18 cellular contexts compared by ENCODE assay signal in genomic region chr14:94021416-94022157, GRCh38. TPM values are rescaled to one million over a fixed set of nuclear protein-coding genes. Genes with fewer than 3 reads are reported as not detected.
DNase-seq lines count a peak whose midpoint lies in the region; TF ChIP-seq lines count a peak whose summit lies in the region.
"Had no signal": no experiment of that assay in that cellular context is flagged by ENCODE, and none has a peak within 500 bp of the region (broad histone marks: within the 10 kb centered on the region; RNA-seq: fewer than 3 reads in every experiment).

No MANE protein-coding gene starts in this region.

- H3K27me3 Mint-ChIP-seq in T-helper 1 cell treated with Interleukin-12 subunit alpha and Interleukin-12 subunit beta and Interleukin-4 antibody, amounts not matched to agents 30 μg/mL and 1 μg/mL, for 36 hours (ENCODE audit: low read depth) = peaks cover 19% of the 10 kb centered on the region

- peak; percentile 22 for DNase-seq in stimulated activated naive CD4-positive, alpha-beta T cell treated with Interleukin-2 at 50 U/mL for 16 hours (lab: John Stamatoyannopoulos, UW)
- no peak for DNase-seq in stimulated activated naive CD4-positive, alpha-beta T cell (lab: John Stamatoyannopoulos, UW)
- DNase-seq in brain pericyte (ENCODE audit: low read depth, low spot score) (peak; percentile 17), GM13976 (ENCODE audit: low spot score) (no peak), coronary artery (ENCODE audit: low spot score) (no peak), ascending aorta (ENCODE audit: low spot score in 2 of 2) (no peak)
- DNase-seq: BE2C, colonic mucosa, DMS79, NCI-H1694, NCI-H446 treated with DMSO at 0.1 percent for 48 hours, SK-N-SH had no signal

- H3K4me1 Mint-ChIP-seq in T-helper 1 cell treated with Interleukin-12 subunit alpha and Interleukin-12 subunit beta and Interleukin-4 antibody, amounts not matched to agents 30 μg/mL and 1 μg/mL, for 36 hours (ENCODE audit: low read depth) = peaks cover 40% of the 10 kb centered on the region

- no peaks in the 10 kb centered on the region for H3K9me3 Mint-ChIP-seq in T-helper 1 cell treated with Interleukin-12 subunit alpha and Interleukin-12 subunit beta and Interleukin-4 antibody, amounts not matched to agents 30 μg/mL and 1 μg/mL, for 36 hours
- H3K9me3 Mint-ChIP-seq: nephron had no signal

- no peaks in the 10 kb centered on the region for H3K36me3 ChIP-seq in ascending aorta
- H3K36me3 ChIP-seq: BE2C, colonic mucosa had no signal

- H3K9me3 ChIP-seq in ascending aorta = no peaks in the 10 kb centered on the region
- H3K9me3 ChIP-seq: BE2C, colonic mucosa, SK-N-SH had no signal

- peak overlapping the region; percentile 56 for H3K27ac Mint-ChIP-seq in T-helper 1 cell treated with Interleukin-12 subunit alpha and Interleukin-12 subunit beta and Interleukin-4 antibody, amounts not matched to agents 30 μg/mL and 1 μg/mL, for 36 hours
- H3K27ac Mint-ChIP-seq: nephron had no signal

- peak overlapping the region; percentile 13 for H3K4me3 Mint-ChIP-seq in T-helper 1 cell treated with Interleukin-12 subunit alpha and Interleukin-12 subunit beta and Interleukin-4 antibody, amounts not matched to agents 30 μg/mL and 1 μg/mL, for 36 hours
- H3K4me3 Mint-ChIP-seq: nephron had no signal

- H3K4me1 ChIP-seq in ascending aorta = peaks cover 0 to under 1% of the 10 kb centered on the region in 2 donors
- H3K4me1 ChIP-seq: BE2C, colonic mucosa had no signal

- H3K4me3 ChIP-seq in coronary artery (no peak overlapping the region), ascending aorta (no peak overlapping the region)
- H3K4me3 ChIP-seq: colonic mucosa, lung, PC-9 had no signal

- H3K27ac ChIP-seq in coronary artery = no peak overlapping the region
- H3K27ac ChIP-seq in ascending aorta = no peak overlapping the region
- H3K27ac ChIP-seq: colonic mucosa, PC-9 had no signal

- no peaks in the 10 kb centered on the region for H3K27me3 ChIP-seq in ascending aorta
- H3K27me3 ChIP-seq: BE2C, colonic mucosa had no signal

- no peak for TF ChIP-seq CTCF in GM13976 (IDR thresholded peaks at IDR 0.05; ENCODE audit: borderline replicate concordance, control extremely low read depth, extremely low read depth, insufficient read depth, missing control alignments)
- no peak for TF ChIP-seq CTCF in coronary artery (IDR thresholded peaks at IDR 0.05)
- TF ChIP-seq CTCF in ascending aorta (IDR thresholded peaks at IDR 0.05) = no peak

- in situ Hi-C loops in GM13976 (cut with MboI; ENCODE audit: low sequenced_read_pairs, unreplicated experiment) = no loop called here

- no peaks in the 10 kb centered on the region for H3K36me3 Mint-ChIP-seq in T-helper 1 cell treated with Interleukin-12 subunit alpha and Interleukin-12 subunit beta and Interleukin-4 antibody, amounts not matched to agents 30 μg/mL and 1 μg/mL, for 36 hours (ENCODE audit: low read depth)

- intact Hi-C loops in ascending aorta (cut with DNase I) = loop anchor here (10.0 kb wide), 1 partner anchor 247 kb away; no protein-coding TSS in a partner anchor

RNA-seq across cellular contexts. Expression of gene OTUB2, which starts 4.6 kb away (rescaled TPM):
- 0.21 TPM for total RNA-seq in ascending aorta

RNA-seq across cellular contexts. Expression of gene CCDC197, which starts 24.5 kb away (rescaled TPM):
- total RNA-seq in ascending aorta = not detected
- total RNA-seq: colonic mucosa, epithelial cell of proximal tubule, HT1080, lung, PC-9 had no signal

RNA-seq across cellular contexts. Expression of gene ASB2, which starts 45.2 kb away (rescaled TPM):
- total RNA-seq in ascending aorta = 58.6 TPM
- total RNA-seq: HT1080, PC-9 had no signal

RNA-seq across cellular contexts. Expression of gene DDX24, which starts 59.4 kb away (rescaled TPM):
- total RNA-seq in ascending aorta = 104 TPM

RNA-seq across cellular contexts. Expression of gene IFI27L1, which starts 59.5 kb away (rescaled TPM):
- total RNA-seq in ascending aorta = not detected

Comparison
In these comparisons a context has a peak if more than half of its experiments do, and no peak if none do; other contexts are left out.
1. DNase-seq: peak in stimulated activated naive CD4-positive, alpha-beta T cell treated with Interleukin-2 at 50 U/mL for 16 hours (single experiment) and brain pericyte (single experiment); none in stimulated activated naive CD4-positive, alpha-beta T cell (0 of 6), GM13976 (single experiment), coronary artery (single experiment) and ascending aorta (0 of 2).